Comparison of ENCODE assay signal across 22 cellular contexts in genomic region chr7:94557211-94557610, GRCh38.
"Had no signal": no experiment of that assay in that cellular context is flagged by ENCODE, and none has a peak within 500 bp of the region (broad histone marks: within the 10 kb centered on the region; RNA-seq: fewer than 3 reads in every experiment).

No MANE protein-coding gene starts in this region.

- ATAC-seq: HepG2, Panc1, PC-3 had no signal

- H3K27me3 ChIP-seq: MG63, SJCRH30 had no signal

- DNase-seq: IMR-90, Karpas-422, KG1, MG63, NCI-H1092, NCI-H1105 treated with DMSO at 0.1 percent for 48 hours, NCI-H1417 treated with DMSO at 0.1 percent for 48 hours, NCI-H146, NCI-H1694 treated with DMSO at 0.1 percent for 48 hours, NCI-H1930, NCI-H2081, NCI-H2107, NCI-H2227 treated with DMSO at 0.1 percent for 48 hours, NCI-H524, NCI-H526 treated with DMSO at 0.1 percent for 48 hours, NCI-H748 treated with DMSO at 0.1 percent for 48 hours, PC-3, SHP77, SJCRH30 had no signal

- H3K9me3 ChIP-seq: MG63, SJCRH30 had no signal

- H3K4me3 ChIP-seq: MG63, SJCRH30 had no signal

- H3K27ac ChIP-seq: RWPE1, SJCRH30 had no signal

- H3K36me3 ChIP-seq: MG63 had no signal
